ENCODE assay signal across 14 cellular contexts in the genomic region with DNA sequence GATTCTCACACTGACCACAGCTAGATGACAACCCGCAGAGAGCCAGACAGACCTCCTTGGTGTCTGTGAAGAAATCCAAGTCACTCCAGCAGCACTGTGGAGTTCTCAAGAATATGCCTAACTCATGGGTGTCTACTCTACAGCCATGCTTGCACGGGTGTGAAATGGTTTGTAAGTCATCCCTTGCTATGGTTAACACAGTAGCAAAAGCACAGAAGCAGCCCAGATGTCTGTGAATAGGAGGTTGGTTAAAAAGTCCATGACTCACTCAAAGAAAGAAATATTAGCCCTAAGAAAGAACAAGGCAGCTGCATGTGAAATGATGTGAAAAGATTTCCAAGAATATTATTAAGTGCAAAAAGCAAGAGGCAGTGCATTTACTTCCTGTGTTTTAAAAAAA. TPM values are rescaled to one million over a fixed set of nuclear protein-coding genes. Genes with fewer than 3 reads are reported as not detected.
DNase-seq lines count a peak whose midpoint lies in the region; ATAC-seq and TF ChIP-seq lines count a peak whose summit lies in the region.
"Had no signal": no experiment of that assay in that cellular context is flagged by ENCODE, and none has a peak within 500 bp of the region (broad histone marks: within the 10 kb centered on the region; RNA-seq: fewer than 3 reads in every experiment).

No MANE protein-coding gene starts in this region.

- H3K4me3 ChIP-seq in coronary artery (no peak overlapping the region), left lung (no peak overlapping the region), transverse colon (no peak overlapping the region), uterus (no peak overlapping the region)
- H3K4me3 ChIP-seq: testis had no signal

- no peaks in the 10 kb centered on the region for H3K9me3 ChIP-seq in left lung
- H3K9me3 ChIP-seq in transverse colon, result no peaks in the 10 kb centered on the region
- no peaks in the 10 kb centered on the region for H3K9me3 ChIP-seq in uterus
- H3K9me3 ChIP-seq: testis had no signal

- TF ChIP-seq EP300 in transverse colon (IDR thresholded peaks at IDR 0.05; ENCODE audit: low read depth), result no peak

- WGBS in transverse colon (ENCODE audit: low coverage in 1 of 2), 2 donors, result 47 to 50% methylated on average over 1 to 2 of the region's 2 CpGs

- intact Hi-C loops in left lung (cut with DNase I), result no loop called here
- intact Hi-C loops in transverse colon (cut with DNase I; ENCODE audit: low total_unique reads), result no loop called here
- intact Hi-C loops in uterus (cut with DNase I; ENCODE audit: low total_unique reads), result no loop called here

- H3K4me1 ChIP-seq in left lung (peaks cover 3 to 9% of the 10 kb centered on the region in 2 donors), transverse colon (peaks cover 0 to 13% (median 4%) of the 10 kb centered on the region in 4 donors), uterus (no peaks in the 10 kb centered on the region)

- TF ChIP-seq CTCF in coronary artery (IDR thresholded peaks at IDR 0.05) (no peak), left lung (IDR thresholded peaks at IDR 0.05) (no peak), transverse colon (IDR thresholded peaks at IDR 0.05) (no peak), uterus (IDR thresholded peaks at IDR 0.05) (no peak)

- peak; percentile 57 for ATAC-seq in left lung
- ATAC-seq in GM21737 (IDR thresholded peaks at IDR 0.05; ENCODE audit: unreplicated experiment), result no peak
- ATAC-seq: effector memory CD8-positive, alpha-beta T cell had no signal

- H3K36me3 ChIP-seq in left lung (no peaks in the 10 kb centered on the region), transverse colon (no peaks in the 10 kb centered on the region), uterus (no peaks in the 10 kb centered on the region)

- DNase-seq in DMS 273 (lab: John Stamatoyannopoulos, UW; ENCODE audit: unreplicated experiment) (peak; percentile 54), DMS 273 treated with DMSO at 0.1 percent for 48 hours (lab: John Stamatoyannopoulos, UW) (no peak), coronary artery (ENCODE audit: low spot score) (no peak), left lung (no peak), transverse colon (no peak), uterus (no peak), NOMO-1 treated with dmso at 0.1 percent for 144 hours (lab: John Stamatoyannopoulos, UW; ENCODE audit: unreplicated experiment) (no peak)
- DNase-seq: DMS153; effector memory CD8-positive, alpha-beta T cell; H7 had no signal

- in situ Hi-C loops in transverse colon (cut with MboI; ENCODE audit: low pct_ligation_motif_present in 1 of 4, low pct_unique_long_range_greater_than_20kb in 1 of 4, low sequenced_read_pairs in 3 of 4), result no loop called here

- H3K27me3 ChIP-seq in left lung (no peaks in the 10 kb centered on the region), transverse colon (no peaks in the 10 kb centered on the region), uterus (no peaks in the 10 kb centered on the region)
- H3K27me3 ChIP-seq: testis had no signal

- no peak for TF ChIP-seq POLR2A in transverse colon (IDR thresholded peaks at IDR 0.05)
- no peak for TF ChIP-seq POLR2A in uterus (IDR thresholded peaks at IDR 0.05)

- peak overlapping the region; percentile 14 to 43 for H3K27ac ChIP-seq in coronary artery
- no peak overlapping the region for H3K27ac ChIP-seq in left lung
- peak overlapping the region in 3 of 4 donors; percentile 24 to 48 (median 33) for H3K27ac ChIP-seq in transverse colon
- peak overlapping the region in 1 of 2 donors; percentile 31 for H3K27ac ChIP-seq in uterus
- H3K27ac ChIP-seq: 22Rv1, RWPE1, testis had no signal

RNA-seq across cellular contexts. Expression of gene LIMD1, which starts 12.1 kb away (rescaled TPM):
- total RNA-seq in left lung, result 100 to 1,000 TPM in 1 of 2 donors, 10 to 100 TPM in 1; 68.0 to 104 TPM
- total RNA-seq in transverse colon, result 10 to 100 TPM; 28.3 to 84.9 (median 36.0) TPM
- total RNA-seq in uterus, result 10 to 100 TPM in 2 of 4 donors, 1 to 10 TPM in 2; 7.9 to 34.6 (median 15.7) TPM

Comparison
In these comparisons a context has a peak if more than half of its experiments do, and no peak if none do; other contexts are left out.
1. H3K27ac ChIP-seq: peak in coronary artery (2 of 2) and transverse colon (3 of 4); none in left lung (0 of 2).